16 cellular contexts compared by ENCODE assay signal in the genomic region with DNA sequence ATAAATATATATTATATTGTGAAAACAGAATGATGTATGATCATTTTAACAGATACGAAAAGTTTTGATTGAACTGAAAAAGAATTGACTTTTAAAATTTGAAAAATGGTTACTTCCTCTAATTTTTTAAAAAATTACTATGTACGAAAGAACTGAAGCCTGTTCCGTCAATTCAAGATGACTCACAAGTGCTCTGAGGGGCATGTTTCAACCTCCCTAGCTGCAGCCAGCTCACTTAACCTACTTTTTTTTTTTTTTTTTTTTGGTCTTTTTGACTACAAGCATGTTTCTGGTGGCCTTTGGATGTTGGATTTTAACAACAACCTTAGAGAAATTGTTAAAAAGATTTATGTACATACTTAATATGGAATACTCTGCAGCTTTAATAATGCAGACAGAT.
A peak's percentile ranks its signal among the peaks of the same experiment; 100 is the strongest.
DNase-seq lines count a peak whose midpoint lies in the region; ATAC-seq, FAIRE-seq and TF ChIP-seq lines count a peak whose summit lies in the region.
"Had no signal": no experiment of that assay in that cellular context is flagged by ENCODE, and none has a peak within 500 bp of the region (broad histone marks: within the 10 kb centered on the region; RNA-seq: fewer than 3 reads in every experiment).

No MANE protein-coding gene starts in this region.

- peak; percentile 76 for FAIRE-seq in kidney (lab: Jason Lieb, UNC)
- FAIRE-seq: K562 had no signal

- H3K27ac ChIP-seq in kidney (ENCODE audit: low read depth in 2 of 2, low read length in 2 of 2): no peak overlapping the region

- no peaks in the 10 kb centered on the region for H3K4me1 ChIP-seq in kidney (ENCODE audit: control insufficient read depth in 1 of 2, insufficient read depth in 1 of 2, low read depth in 1 of 2, low read length in 2 of 2)

- DNase-seq in HPDE6-E6E7 (ENCODE audit: extremely low spot score): peak; percentile 31
- peak; percentile 77 for DNase-seq in NOMO-1 treated with DMSO at 0.1 percent for 48 hours (lab: John Stamatoyannopoulos, UW; ENCODE audit: unreplicated experiment)
- DNase-seq in amniotic epithelial cell (ENCODE audit: low read depth): peak; percentile 43
- no peak for DNase-seq in kidney
- no peak for DNase-seq in NCI-H1417 treated with DMSO at 0.1 percent for 48 hours (lab: John Stamatoyannopoulos, UW)
- DNase-seq in omental fat pad (ENCODE audit: low spot score): no peak
- DNase-seq: C1 segment of cervical spinal cord, DMS79 treated with DMSO at 0.1 percent for 48 hours, NCI-H1105, NCI-H187, NCI-H526 treated with DMSO at 0.1 percent for 48 hours, SK-N-SH had no signal

- H3K9ac ChIP-seq in kidney (ENCODE audit: low read length in 2 of 2): no peak overlapping the region
- H3K9ac ChIP-seq: SK-N-SH had no signal

- no peaks in the 10 kb centered on the region for H3K36me3 ChIP-seq in kidney (ENCODE audit: control insufficient read depth in 1 of 2, insufficient read depth in 2 of 2, low read length in 2 of 2)

- intact Hi-C loops in kidney (cut with DNase I): no loop called here

- H3K4me3 ChIP-seq in kidney (ENCODE audit: low read length in 2 of 2): no peak overlapping the region
- H3K4me3 ChIP-seq: GM23338, K562 had no signal

- no peaks in the 10 kb centered on the region for H3K9me3 ChIP-seq in kidney (ENCODE audit: control insufficient read depth in 1 of 2, low read length in 2 of 2)
- H3K9me3 ChIP-seq: SK-N-SH had no signal

- ATAC-seq in GM19023 (IDR thresholded peaks at IDR 0.05; ENCODE audit: unreplicated experiment): no peak
- no peak for ATAC-seq in omental fat pad (ENCODE audit: low FRiP score)
- ATAC-seq: GM23338, K562, Right ventricle myocardium inferior had no signal

- TF ChIP-seq CTCF in kidney (IDR thresholded peaks at IDR 0.05; ENCODE audit: borderline replicate concordance, extremely low read depth, insufficient read depth) (no peak), omental fat pad (IDR thresholded peaks at IDR 0.05) (no peak)

Comparison
In these comparisons a context has a peak if more than half of its experiments do, and no peak if none do; other contexts are left out.
1. DNase-seq: peak in HPDE6-E6E7 (single experiment), NOMO-1 treated with DMSO at 0.1 percent for 48 hours (single experiment) and amniotic epithelial cell (single experiment); none in kidney (single experiment), NCI-H1417 treated with DMSO at 0.1 percent for 48 hours (single experiment) and omental fat pad (single experiment).